Comparison of ENCODE assay signal across 11 cellular contexts in the genomic region with DNA sequence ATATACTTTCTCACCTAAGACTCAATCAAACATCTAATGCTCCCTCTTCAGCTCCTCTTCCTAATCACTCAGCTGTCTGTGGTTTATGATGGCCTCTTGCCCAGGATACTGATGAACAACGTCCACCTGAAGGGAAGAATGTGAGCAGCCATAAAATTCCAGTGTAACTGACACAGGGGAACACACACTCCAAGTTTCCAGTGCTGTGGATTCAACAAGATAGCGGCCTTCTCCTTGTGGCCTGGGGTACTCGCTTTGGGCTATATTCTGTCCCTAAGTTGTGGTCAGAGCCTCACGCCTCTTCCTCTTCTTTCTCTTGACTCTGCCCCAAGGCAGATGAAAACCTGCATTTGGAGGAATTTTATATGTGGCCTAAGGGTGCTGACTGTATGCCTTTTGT. TPM values are rescaled to one million over a fixed set of nuclear protein-coding genes. Genes with fewer than 3 reads are reported as not detected.
DNase-seq lines count a peak whose midpoint lies in the region; TF ChIP-seq lines count a peak whose summit lies in the region.
"Had no signal": no experiment of that assay in that cellular context is flagged by ENCODE, and none has a peak within 500 bp of the region (broad histone marks: within the 10 kb centered on the region; RNA-seq: fewer than 3 reads in every experiment).

No MANE protein-coding gene starts in this region.

- H2BK5ac ChIP-seq in trophoblast cell (ENCODE audit: low read depth, low read length, poor library complexity) (no peak overlapping the region), neuronal stem cell (ENCODE audit: low read length) (no peak overlapping the region)

- dilution Hi-C loops in mammary epithelial cell (cut with HindIII; ENCODE audit: low sequenced_read_pairs), result no loop called here

- no TSS peak for BruUV-seq in mammary epithelial cell (replicated peaks; lab: Mats Ljungman, UMichigan)

- H4K91ac ChIP-seq in trophoblast cell (ENCODE audit: low read depth, low read length) (no peak overlapping the region), neuronal stem cell (ENCODE audit: low read depth, low read length, poor library complexity) (no peak overlapping the region)

- H3K79me1 ChIP-seq in trophoblast cell (ENCODE audit: low read length) (peaks cover 22% of the 10 kb centered on the region), neuronal stem cell (ENCODE audit: low read depth, low read length) (no peaks in the 10 kb centered on the region)

- H4K8ac ChIP-seq in trophoblast cell (ENCODE audit: low read depth, low read length) (no peak overlapping the region), neuronal stem cell (ENCODE audit: low read depth, low read length) (no peak overlapping the region)

- H3K4me3 ChIP-seq in mammary epithelial cell (replicated peaks in 1 of 3; ENCODE audit: insufficient read depth in 1 of 3, low read depth in 2 of 3, low read length in 3 of 3), result no peak overlapping the region
- H3K4me3 ChIP-seq in trophoblast cell (ENCODE audit: low read depth, low read length), result no peak overlapping the region
- H3K4me3 ChIP-seq in neuronal stem cell (ENCODE audit: low read length in 2 of 2), result no peak overlapping the region

- H3K4me1 ChIP-seq in mammary epithelial cell (ENCODE audit: insufficient read depth, low read length) (peaks cover 74% of the 10 kb centered on the region), trophoblast cell (ENCODE audit: control insufficient read depth in 1 of 2, insufficient read depth in 2 of 2, low read length in 2 of 2) (peaks cover 34 to 38% of the 10 kb centered on the region in 2 experiments), neuronal stem cell (ENCODE audit: control insufficient read depth in 2 of 2, insufficient read depth in 1 of 2, low read depth in 1 of 2, low read length in 2 of 2) (peaks cover 17 to 32% of the 10 kb centered on the region in 2 donors)

- H2BK120ac ChIP-seq in trophoblast cell (ENCODE audit: insufficient read depth, low read length, poor library complexity) (no peak overlapping the region), neuronal stem cell (ENCODE audit: low read depth, low read length) (no peak overlapping the region)

- H2AK5ac ChIP-seq in trophoblast cell (ENCODE audit: low read length) (no peak overlapping the region), neuronal stem cell (ENCODE audit: low read depth, low read length) (no peak overlapping the region)

- DNase-seq in NOMO-1 treated with DMSO at 0.1 percent for 48 hours (lab: John Stamatoyannopoulos, UW; ENCODE audit: unreplicated experiment) (peak; percentile 20), NOMO-1 treated with dmso at 0.1 percent for 144 hours (lab: John Stamatoyannopoulos, UW; ENCODE audit: unreplicated experiment) (no peak), NCI-H226 (peak; percentile 59), mammary epithelial cell (peak; percentile 68), trophoblast cell (no peak), amniotic stem cell (lab: John Stamatoyannopoulos, UW) (no peak), neuronal stem cell (ENCODE audit: low spot score) (no peak)
- DNase-seq in stimulated activated CD4-positive, alpha-beta T cell treated with anti-CD3 and anti-CD28 coated beads, Interleukin-1b, Interleukin-23, amount 100 ng/mL, for 48 hours, result no peak
- DNase-seq: DND-41, NCI-H1092 treated with DMSO at 0.1 percent for 48 hours, NCI-H774 had no signal

- H4K20me1 ChIP-seq in mammary epithelial cell (ENCODE audit: insufficient read depth, low read length), result peaks cover 3% of the 10 kb centered on the region

- H3K18ac ChIP-seq in trophoblast cell (ENCODE audit: low read length), result no peak overlapping the region
- H3K18ac ChIP-seq in neuronal stem cell (ENCODE audit: low read length), result no peak overlapping the region

- peak overlapping the region; percentile 87 for H3K4ac ChIP-seq in trophoblast cell (ENCODE audit: low read depth, low read length)
- no peak overlapping the region for H3K4ac ChIP-seq in neuronal stem cell (ENCODE audit: low read length)

- H2AFZ ChIP-seq in mammary epithelial cell (ENCODE audit: low read depth, low read length), result no peak overlapping the region
- H2AFZ ChIP-seq in trophoblast cell (ENCODE audit: insufficient read depth, low read length, poor library complexity), result no peak overlapping the region
- H2AFZ ChIP-seq in neuronal stem cell (ENCODE audit: low read length), result no peak overlapping the region

- H3K23ac ChIP-seq in trophoblast cell (ENCODE audit: low read length) (no peak overlapping the region), neuronal stem cell (ENCODE audit: low read depth, low read length, poor library complexity) (no peak overlapping the region)

- WGBS in mammary epithelial cell (ENCODE audit: low coverage, missing lambda C conversion rate), result 30% methylated on average over 4 of the region's 4 CpGs
- WGBS in trophoblast cell (ENCODE audit: extremely low coverage, insufficient coverage, insufficient read length), result no CpG with 5 or more reads among the region's 4 CpGs
- WGBS in neuronal stem cell (ENCODE audit: extremely low coverage in 2 of 2, insufficient read length in 2 of 2, insufficient replicate concordance in 1 of 2), 2 donors, result no CpG with 5 or more reads among the region's 4 CpGs

- no peak overlapping the region for H3K27ac ChIP-seq in mammary epithelial cell (ENCODE audit: insufficient read depth, low read depth, low read length)
- H3K27ac ChIP-seq in trophoblast cell (ENCODE audit: low read depth, low read length), result no peak overlapping the region
- no peak overlapping the region for H3K27ac ChIP-seq in neuronal stem cell (replicated peaks; ENCODE audit: low read length)

- in situ Hi-C loops in mammary epithelial cell (cut with MboI; ENCODE audit: low sequenced_read_pairs in 2 of 2), result no loop called here

- H3K14ac ChIP-seq in trophoblast cell (ENCODE audit: low read length) (no peak overlapping the region), neuronal stem cell (ENCODE audit: low read length) (no peak overlapping the region)

- H3K4me2 ChIP-seq in mammary epithelial cell (ENCODE audit: insufficient read depth, low read depth, low read length), result peak overlapping the region; percentile 19
- no peak overlapping the region for H3K4me2 ChIP-seq in trophoblast cell (ENCODE audit: low read length)
- no peak overlapping the region for H3K4me2 ChIP-seq in neuronal stem cell (ENCODE audit: insufficient read depth, low read length, poor library complexity, severe bottlenecking)

- peaks cover 99% of the 10 kb centered on the region for H3K79me2 ChIP-seq in mammary epithelial cell (ENCODE audit: insufficient read depth, low read length)
- peaks cover 33% of the 10 kb centered on the region for H3K79me2 ChIP-seq in trophoblast cell (ENCODE audit: control insufficient read depth, insufficient read depth, low read length, poor library complexity)

- no peak overlapping the region for H4K12ac ChIP-seq in trophoblast cell (ENCODE audit: low read depth, low read length)

- CTCF ChIA-PET in mammary epithelial cell (lab: Charles Lee; ENCODE audit: low non-redundant PET), result interaction anchor here (0.6 kb wide), 1 partner anchor 71 kb away, joined by 3 read pairs; no protein-coding TSS in a partner anchor

- H3K27me3 ChIP-seq in mammary epithelial cell (ENCODE audit: insufficient read depth, low read length) (no peaks in the 10 kb centered on the region), trophoblast cell (ENCODE audit: insufficient read depth, low read length) (no peaks in the 10 kb centered on the region), neuronal stem cell (ENCODE audit: control insufficient read depth in 3 of 3, insufficient read depth in 3 of 3, low read depth in 1 of 3, low read length in 3 of 3) (no peaks in the 10 kb centered on the region)

- H3K9ac ChIP-seq in mammary epithelial cell (ENCODE audit: insufficient read depth, low read length), result no peak overlapping the region
- H3K9ac ChIP-seq in trophoblast cell (ENCODE audit: low read length), result no peak overlapping the region
- no peak overlapping the region for H3K9ac ChIP-seq in neuronal stem cell (ENCODE audit: low read depth, low read length, poor library complexity)

- no peak overlapping the region for H2BK15ac ChIP-seq in neuronal stem cell (ENCODE audit: low read length)

- no peak for TF ChIP-seq CTCF in mammary epithelial cell (conservative IDR thresholded peaks at IDR 0.05 in 1 of 2, IDR thresholded peaks at IDR 0.05 in 1 of 2; ENCODE audit: extremely low read depth in 1 of 2, insufficient read depth in 1 of 2, low read depth in 1 of 2, low read length in 2 of 2)

- H3K9me3 ChIP-seq in mammary epithelial cell (replicated peaks; ENCODE audit: insufficient read depth, low read length) (no peaks in the 10 kb centered on the region), trophoblast cell (ENCODE audit: insufficient read depth, low read depth, low read length) (no peaks in the 10 kb centered on the region), neuronal stem cell (replicated peaks in 1 of 2; ENCODE audit: control insufficient read depth in 2 of 2, insufficient read depth in 1 of 2, low read depth in 1 of 2, low read length in 2 of 2) (no peaks in the 10 kb centered on the region)

- H2BK12ac ChIP-seq in trophoblast cell (ENCODE audit: low read length), result no peak overlapping the region
- no peak overlapping the region for H2BK12ac ChIP-seq in neuronal stem cell (ENCODE audit: low read length)

- intact Hi-C loops in mammary epithelial cell (cut with micrococcal nuclease), result no loop called here

- H3K36me3 ChIP-seq in mammary epithelial cell (ENCODE audit: insufficient read depth, low read length) (no peaks in the 10 kb centered on the region), trophoblast cell (ENCODE audit: control insufficient read depth in 1 of 2, insufficient read depth in 2 of 2, low read length in 2 of 2) (peaks cover 0 to 2% of the 10 kb centered on the region in 2 experiments), neuronal stem cell (replicated peaks in 1 of 2; ENCODE audit: control insufficient read depth in 2 of 2, insufficient read depth in 2 of 2, low read length in 2 of 2) (no peaks in the 10 kb centered on the region)

RNA-seq across cellular contexts. Expression of a gene that starts 11.7 kb away (rescaled TPM):
- total RNA-seq in mammary epithelial cell, result 100 to 1,000 TPM in 1 of 2 donors, 10 to 100 TPM in 1; 82.2 to 135 TPM
- 69.9 TPM for polyA plus RNA-seq in mammary epithelial cell
- 212 TPM for polyA minus RNA-seq in mammary epithelial cell
- polyA plus RNA-seq in trophoblast cell (2013), result 119 and 122 TPM in 2 replicates
- polyA plus RNA-seq in neuronal stem cell (2013, experiment 1 of 2), result 13.2 TPM
- 13.0 TPM for polyA plus RNA-seq in neuronal stem cell (2013, experiment 2 of 2)

Comparison
In these comparisons a context has a peak if more than half of its experiments do, and no peak if none do; other contexts are left out.
1. DNase-seq: peak in NOMO-1 treated with DMSO at 0.1 percent for 48 hours (single experiment), NCI-H226 (single experiment) and mammary epithelial cell (single experiment); none in NOMO-1 treated with dmso at 0.1 percent for 144 hours (single experiment), trophoblast cell (0 of 2), amniotic stem cell (single experiment), neuronal stem cell (single experiment) and stimulated activated CD4-positive, alpha-beta T cell treated with anti-CD3 and anti-CD28 coated beads, Interleukin-1b, Interleukin-23, amount 100 ng/mL, for 48 hours (single experiment).